Comparison of ENCODE assay signal across 27 cellular contexts in the genomic region with DNA sequence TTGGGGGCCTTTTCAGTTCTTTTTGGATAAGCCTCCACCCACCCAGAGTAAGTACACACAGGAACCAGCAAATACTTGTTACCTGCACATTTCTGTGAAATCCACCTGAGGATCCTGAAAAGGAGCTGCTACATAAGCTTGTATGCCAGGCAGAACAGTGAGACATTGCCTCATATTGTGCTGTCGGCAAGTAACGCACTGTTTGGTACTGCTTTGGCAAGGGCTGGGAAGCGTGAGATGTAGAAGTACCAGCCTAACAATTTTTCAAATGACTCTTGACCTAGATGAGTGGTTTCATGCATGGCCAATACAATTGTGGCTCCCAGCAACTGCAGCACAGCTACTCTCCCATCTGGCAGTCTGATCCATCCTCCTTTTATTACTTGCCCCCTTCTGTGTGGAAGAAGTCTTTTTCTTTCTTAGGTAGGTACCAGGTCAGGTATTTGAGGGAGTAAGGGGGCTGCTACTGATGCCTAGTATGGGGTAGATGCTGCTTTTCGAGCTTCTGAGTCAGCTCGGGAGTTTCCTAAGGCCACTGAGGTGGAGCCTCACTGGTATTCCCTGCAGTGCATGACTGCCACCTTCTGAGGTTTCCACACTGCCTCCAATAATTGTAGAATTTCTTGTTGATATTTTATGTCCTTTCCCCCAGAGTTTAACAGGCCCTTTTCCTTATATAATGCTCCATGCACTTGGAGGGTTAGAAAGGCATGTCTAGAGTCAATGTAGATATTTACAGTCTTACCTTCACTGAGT. TPM values are rescaled to one million over a fixed set of nuclear protein-coding genes. Genes with fewer than 3 reads are reported as not detected.
DNase-seq lines count a peak whose midpoint lies in the region; ATAC-seq, FAIRE-seq and TF ChIP-seq lines count a peak whose summit lies in the region.
"Had no signal": no experiment of that assay in that cellular context is flagged by ENCODE, and none has a peak within 500 bp of the region (broad histone marks: within the 10 kb centered on the region; RNA-seq: fewer than 3 reads in every experiment).

No MANE protein-coding gene starts in this region.

- H4K20me1 ChIP-seq in H1 (replicated peaks in 1 of 2; ENCODE audit: control insufficient read depth in 1 of 2, insufficient read depth in 2 of 2, low read length in 2 of 2): no peaks in the 10 kb centered on the region

- H2AFZ ChIP-seq in H1 (ENCODE audit: low read length): no peak overlapping the region

- no peak overlapping the region for H3K56ac ChIP-seq in H1 (replicated peaks; ENCODE audit: insufficient read length, low read depth, low read length)

- H3K18ac ChIP-seq in H1 (ENCODE audit: extremely low read depth, low read length): no peak overlapping the region

- H2BK20ac ChIP-seq in H1 (ENCODE audit: low read length): no peak overlapping the region

- CTCF ChIA-PET in H1 (lab: Charles Lee; ENCODE audit: partially characterized antibody): interaction anchor here (1.3 kb wide), 1 partner anchor 10 kb away, joined by 4 read pairs; no protein-coding TSS in a partner anchor

- no peak overlapping the region for H2BK12ac ChIP-seq in H1 (ENCODE audit: low read depth, low read length)

- peak overlapping the region; percentile 17; the same call in 1 of the 2 replicates for H2AK5ac ChIP-seq in H1 (ENCODE audit: low read depth, low read length)

- H3K14ac ChIP-seq in H1 (ENCODE audit: insufficient read length): no peak overlapping the region

- no peaks in the 10 kb centered on the region for H3K4me1 Mint-ChIP-seq in activated T-helper 1 cell treated with anti-CD3 and anti-CD28 coated beads, Interleukin-12 subunit alpha, Interleukin-12 subunit beta, Interleukin-2, Interleukin-4 antibody, amounts not matched to agents 30 ng/mL and 10 ng/mL and 1 ng/mL, durations not matched to agents 14 hours and 24 hours and 36 hours (ENCODE audit: low read depth)
- H3K4me1 Mint-ChIP-seq: activated CD4-positive, alpha-beta T cell treated with anti-CD3 and anti-CD28 coated beads, Interleukin-2, amount 10 ng/mL, durations not matched to agents 24 days and 14 days; activated naive CD4-positive, alpha-beta T cell treated with anti-CD3 and anti-CD28 coated beads, Interleukin-2, amount 50 U/mL, for 24 hours; T-helper 17 cell had no signal

- POLR2A ChIA-PET in H1 (lab: Charles Lee; ENCODE audit: partially characterized antibody): interaction anchor here (1.7 kb wide), 1 partner anchor 89 kb away, joined by 10 read pairs; no protein-coding TSS in a partner anchor

- H3K4ac ChIP-seq in H1 (replicated peaks; ENCODE audit: insufficient read length, low read depth, low read length): no peak overlapping the region

- 0 out of 4 replicates have a peak, but pooled peaks cover 9 to 13% of the 10 kb centered on the region in 2 experiments for H3K9me3 ChIP-seq in H1 (ENCODE audit: insufficient read depth in 2 of 2, low read depth in 1 of 2, low read length in 1 of 2)
- H3K9me3 ChIP-seq in lower lobe of right lung: peaks cover 17% of the 10 kb centered on the region
- H3K9me3 ChIP-seq in tibial artery: peaks cover 0 to 19% (median 3%) of the 10 kb centered on the region in 3 donors
- H3K9me3 ChIP-seq: SK-N-SH, testis had no signal

- H3K4me1 ChIP-seq in H1 (replicated peaks in 1 of 4; ENCODE audit: control insufficient read depth in 3 of 4, insufficient read depth in 4 of 4, low read length in 3 of 4): peaks cover 0 to 6% (median under 1%) of the 10 kb centered on the region in 4 experiments; a peak in 1 of 7 replicates
- no peaks in the 10 kb centered on the region for H3K4me1 ChIP-seq in lower lobe of right lung
- no peaks in the 10 kb centered on the region for H3K4me1 ChIP-seq in tibial artery
- H3K4me1 ChIP-seq: psoas muscle, testis had no signal

- peak; percentile 62 to 68 for ATAC-seq in lower lobe of right lung
- no peak for ATAC-seq in HG02885 (IDR thresholded peaks at IDR 0.05; ENCODE audit: poor library complexity, unreplicated experiment)
- ATAC-seq: left cardiac atrium, psoas muscle, T-helper 17 cell had no signal

- H3K4me3 ChIP-seq in H1 (ENCODE audit: extremely low read depth in 1 of 4, insufficient read depth in 2 of 4, low read depth in 3 of 4, low read length in 4 of 4) (no peak overlapping the region), lower lobe of right lung (no peak overlapping the region), tibial artery (no peak overlapping the region)
- H3K4me3 ChIP-seq: psoas muscle, testis had no signal

- no peaks in the 10 kb centered on the region for H3K36me3 Mint-ChIP-seq in activated T-helper 1 cell treated with anti-CD3 and anti-CD28 coated beads, Interleukin-12 subunit alpha, Interleukin-12 subunit beta, Interleukin-2, Interleukin-4 antibody, amounts not matched to agents 30 ng/mL and 10 ng/mL and 1 ng/mL, durations not matched to agents 14 hours and 24 hours and 36 hours (ENCODE audit: low read depth)

- no peaks in the 10 kb centered on the region for H3K79me1 ChIP-seq in H1 (ENCODE audit: low read depth, low read length)

- H3K4me3 Mint-ChIP-seq in activated T-helper 1 cell treated with anti-CD3 and anti-CD28 coated beads, Interleukin-12 subunit alpha, Interleukin-12 subunit beta, Interleukin-2, Interleukin-4 antibody, amounts not matched to agents 30 ng/mL and 10 ng/mL and 1 ng/mL, durations not matched to agents 14 hours and 24 hours and 36 hours: no peak overlapping the region
- H3K4me3 Mint-ChIP-seq: activated CD4-positive, alpha-beta T cell treated with anti-CD3 and anti-CD28 coated beads, Interleukin-2, amount 10 ng/mL, durations not matched to agents 24 days and 14 days; activated naive CD4-positive, alpha-beta T cell treated with anti-CD3 and anti-CD28 coated beads, Interleukin-2, amount 50 U/mL, for 24 hours; CD4-positive, alpha-beta T cell; T-helper 17 cell had no signal

- no peak overlapping the region for H2BK5ac ChIP-seq in H1 (ENCODE audit: low read depth, low read length)

- H3K27ac Mint-ChIP-seq in activated T-helper 1 cell treated with anti-CD3 and anti-CD28 coated beads, Interleukin-12 subunit alpha, Interleukin-12 subunit beta, Interleukin-2, Interleukin-4 antibody, amounts not matched to agents 30 ng/mL and 10 ng/mL and 1 ng/mL, durations not matched to agents 14 hours and 24 hours and 36 hours: no peak overlapping the region
- H3K27ac Mint-ChIP-seq: activated CD4-positive, alpha-beta T cell treated with anti-CD3 and anti-CD28 coated beads, Interleukin-2, amount 10 ng/mL, durations not matched to agents 24 days and 14 days; activated naive CD4-positive, alpha-beta T cell treated with anti-CD3 and anti-CD28 coated beads, Interleukin-2, amount 50 U/mL, for 24 hours; CD4-positive, alpha-beta T cell; T-helper 17 cell had no signal

- H3K4me2 ChIP-seq in H1 (ENCODE audit: insufficient read depth in 1 of 2, low read depth in 2 of 2, low read length in 2 of 2): no peak overlapping the region
- H3K4me2 ChIP-seq: KMS-11, SK-N-SH had no signal

- TF ChIP-seq EP300 in H1 (IDR thresholded peaks at IDR 0.05; ENCODE audit: borderline replicate concordance in 1 of 2, low read depth in 2 of 2, low read length in 2 of 2): no peak

- H3K79me2 ChIP-seq in H1 (ENCODE audit: control insufficient read depth in 1 of 2, insufficient read depth in 2 of 2, low read length in 2 of 2): no peaks in the 10 kb centered on the region

- H3K9me3 Mint-ChIP-seq in activated T-helper 1 cell treated with anti-CD3 and anti-CD28 coated beads, Interleukin-12 subunit alpha, Interleukin-12 subunit beta, Interleukin-2, Interleukin-4 antibody, amounts not matched to agents 30 ng/mL and 10 ng/mL and 1 ng/mL, durations not matched to agents 14 hours and 24 hours and 36 hours: peaks cover 68% of the 10 kb centered on the region

- H3K27ac ChIP-seq in H1 (ENCODE audit: low read depth, low read length) (no peak overlapping the region), lower lobe of right lung (no peak overlapping the region), tibial artery (no peak overlapping the region)
- H3K27ac ChIP-seq: KMS-11, psoas muscle, testis had no signal

- no peak overlapping the region for H2BK15ac ChIP-seq in H1 (ENCODE audit: low read length)

- H4K5ac ChIP-seq in H1 (ENCODE audit: insufficient read length, low read depth, low read length): no peak overlapping the region

- no peak overlapping the region for H4K8ac ChIP-seq in H1 (ENCODE audit: extremely low read depth, insufficient read depth, low read length)

- TF ChIP-seq CTCF in H1 (IDR thresholded peaks at IDR 0.05; ENCODE audit: control extremely low read depth in 1 of 3, insufficient read depth in 1 of 3, low read depth in 1 of 3, low read length in 3 of 3): peak in 1 of 3 experiments; percentile 11; a peak in 1 of 4 replicates
- TF ChIP-seq CTCF in lower lobe of right lung (IDR thresholded peaks at IDR 0.05): no peak
- no peak for TF ChIP-seq CTCF in GM13976 (IDR thresholded peaks at IDR 0.05; ENCODE audit: borderline replicate concordance, control extremely low read depth, extremely low read depth, insufficient read depth, missing control alignments)
- no peak for TF ChIP-seq CTCF in tibial artery (IDR thresholded peaks at IDR 0.05)

- peak; percentile 1 for DNase-seq in activated T-helper 1 cell treated with Interleukin-2 at 50 U/mL for 16 hours (ENCODE audit: low read depth)
- no peak for DNase-seq in activated T-helper 1 cell treated with anti-CD3 and anti-CD28 coated beads, Interleukin-12 subunit alpha, Interleukin-12 subunit beta, Interleukin-2, Interleukin-4 antibody, amounts not matched to agents 30 ng/mL and 10 ng/mL and 1 ng/mL, durations not matched to agents 14 hours and 24 hours and 36 hours (ENCODE audit: low spot score)
- no peak for DNase-seq in H1 (ENCODE audit: low read depth in 1 of 2, low spot score in 2 of 2)
- no peak for DNase-seq in lower lobe of right lung
- DNase-seq in GM13976 (ENCODE audit: low spot score): no peak
- no peak for DNase-seq in NCI-H1048 (lab: John Stamatoyannopoulos, UW)
- no peak for DNase-seq in tibial artery
- DNase-seq: activated CD4-positive, alpha-beta T cell treated with anti-CD3 and anti-CD28 coated beads, Interleukin-2, amount 10 ng/mL, durations not matched to agents 24 days and 14 days; CD4-positive, alpha-beta T cell; DMS 273 treated with DMSO at 0.1 percent for 48 hours; effector CD8-positive, alpha-beta T cell; erythroblast; HCEC 1CT; left cardiac atrium; NCI-H1436 treated with DMSO at 0.1 percent for 48 hours; NCI-H446 treated with DMSO at 0.1 percent for 48 hours; OCI-M1; psoas muscle; SK-N-SH; stimulated activated naive CD4-positive, alpha-beta T cell treated with Interleukin-2 at 50 U/mL for 16 hours; T-helper 17 cell; testis had no signal

- no peaks in the 10 kb centered on the region for H3K27me3 Mint-ChIP-seq in activated T-helper 1 cell treated with anti-CD3 and anti-CD28 coated beads, Interleukin-12 subunit alpha, Interleukin-12 subunit beta, Interleukin-2, Interleukin-4 antibody, amounts not matched to agents 30 ng/mL and 10 ng/mL and 1 ng/mL, durations not matched to agents 14 hours and 24 hours and 36 hours (ENCODE audit: insufficient read depth)
- H3K27me3 Mint-ChIP-seq: activated CD4-positive, alpha-beta T cell treated with anti-CD3 and anti-CD28 coated beads, Interleukin-2, amount 10 ng/mL, durations not matched to agents 24 days and 14 days; activated naive CD4-positive, alpha-beta T cell treated with anti-CD3 and anti-CD28 coated beads, Interleukin-2, amount 50 U/mL, for 24 hours; CD4-positive, alpha-beta T cell; T-helper 17 cell had no signal

- H3K36me3 ChIP-seq in H1 (ENCODE audit: control insufficient read depth in 2 of 4, insufficient read depth in 4 of 4, low read length in 3 of 4): no peaks in the 10 kb centered on the region
- no peaks in the 10 kb centered on the region for H3K36me3 ChIP-seq in lower lobe of right lung
- H3K36me3 ChIP-seq in tibial artery: no peaks in the 10 kb centered on the region

- peak; percentile 48 to 52 for TF ChIP-seq RAD21 in H1 (IDR thresholded peaks at IDR 0.05 in 1 of 2, conservative IDR thresholded peaks at IDR 0.05 in 1 of 2; ENCODE audit: low read depth in 2 of 2, low read length in 2 of 2)

- no peak overlapping the region for H2BK120ac ChIP-seq in H1 (replicated peaks; ENCODE audit: low read depth, low read length)

- H3K9ac ChIP-seq in H1 (replicated peaks in 1 of 4; ENCODE audit: extremely low read depth in 1 of 4, low read depth in 3 of 4, low read length in 3 of 4): no peak overlapping the region
- H3K9ac ChIP-seq: KMS-11, SK-N-SH had no signal

- FAIRE-seq in H1 (lab: Jason Lieb, UNC): peak; percentile 60
- FAIRE-seq: A204.1, G401.6 had no signal

- intact Hi-C loops in activated T-helper 1 cell treated with anti-CD3 and anti-CD28 coated beads, Interleukin-12 subunit alpha, Interleukin-12 subunit beta, Interleukin-2, Interleukin-4 antibody, amounts not matched to agents 30 ng/mL and 10 ng/mL and 1 ng/mL, durations not matched to agents 14 hours and 24 hours and 36 hours (cut with micrococcal nuclease): no loop called here
- intact Hi-C loops in lower lobe of right lung (cut with DNase I): no loop called here
- intact Hi-C loops in tibial artery (cut with DNase I; ENCODE audit: low total_unique reads): no loop called here

- WGBS in H1 (ENCODE audit: extremely low coverage in 1 of 2, insufficient coverage in 1 of 2, insufficient read length in 1 of 2, insufficient replicate concordance in 2 of 2, low coverage in 1 of 2, low lambda C conversion rate in 2 of 2, missing lambda C conversion rate in 1 of 2), 2 experiments: 82% methylated on average over 5 of the region's 5 CpGs; no CpG with 5 or more reads in 1 of the 2 experiments

- H3K27me3 ChIP-seq in H1 (replicated peaks in 1 of 4; ENCODE audit: control insufficient read depth in 3 of 4, extremely low read depth in 1 of 4, insufficient read depth in 3 of 4, low read length in 3 of 4): no peaks in the 10 kb centered on the region
- no peaks in the 10 kb centered on the region for H3K27me3 ChIP-seq in lower lobe of right lung (ENCODE audit: low read depth)
- no peaks in the 10 kb centered on the region for H3K27me3 ChIP-seq in tibial artery
- H3K27me3 ChIP-seq: testis had no signal

- in situ Hi-C loops in GM13976 (cut with MboI; ENCODE audit: low sequenced_read_pairs, unreplicated experiment): no loop called here

- H3K23me2 ChIP-seq in H1 (ENCODE audit: low read depth, low read length): no peaks in the 10 kb centered on the region

- no peak overlapping the region for H3K23ac ChIP-seq in H1 (ENCODE audit: insufficient read length)

- H4K91ac ChIP-seq in H1 (replicated peaks; ENCODE audit: insufficient read length, low read length): no peak overlapping the region

- TF ChIP-seq POLR2A in H1 (IDR thresholded peaks at IDR 0.05; ENCODE audit: control extremely low read depth in 1 of 2, low read depth in 2 of 2, low read length in 2 of 2): no peak

RNA-seq across cellular contexts. Expression of gene ZNF737, which starts 52.2 kb away (rescaled TPM):
- 4.6 and 5.5 TPM in 2 replicates for total RNA-seq in activated T-helper 1 cell treated with anti-CD3 and anti-CD28 coated beads, Interleukin-12 subunit alpha, Interleukin-12 subunit beta, Interleukin-2, Interleukin-4 antibody, amounts not matched to agents 30 ng/mL and 10 ng/mL and 1 ng/mL, durations not matched to agents 14 hours and 24 hours and 36 hours
- 17.1 and 19.7 TPM in 2 replicates for total RNA-seq in H1 (2021; fragmentation: NEBNext Ultra II Directional; extraction: Animal tissue kit (Norgen Biotek cat#: 25700))
- 5.7 and 6.1 TPM in 2 replicates for polyA plus RNA-seq in H1 (2011; rRNA removed)
- 7.9 TPM for polyA plus RNA-seq in H1 (2011; cell fraction: cytosol; rRNA removed)
- polyA plus RNA-seq in H1 (2011; cell fraction: nucleus; rRNA removed): 7.3 TPM
- 7.3 to 10.8 TPM (median 8.1 TPM) in 4 replicates for polyA plus RNA-seq in H1 (2012, experiment 1 of 2)
- 0.31 TPM for polyA plus RNA-seq in H1 (2012, experiment 2 of 2)
- polyA plus RNA-seq in H1 (2013, experiment 1 of 2): 13.0 TPM
- 11.9 TPM for polyA plus RNA-seq in H1 (2013, experiment 2 of 2)
- polyA minus RNA-seq in H1 (2011; rRNA and poly(A)+ RNA removed): 28.1 and 37.0 TPM in 2 replicates
- 14.4 TPM for polyA minus RNA-seq in H1 (2011; cell fraction: cytosol; rRNA and poly(A)+ RNA removed)
- 98.0 TPM for polyA minus RNA-seq in H1 (2011; cell fraction: nucleus; rRNA and poly(A)+ RNA removed)
- total RNA-seq in lower lobe of right lung: 18.3 TPM
